Comparison of ENCODE assay signal across 8 cellular contexts in genomic region chr1:204409111-204409510, GRCh38. TPM values are rescaled to one million over a fixed set of nuclear protein-coding genes. Genes with fewer than 3 reads are reported as not detected.
A peak's percentile ranks its signal among the peaks of the same experiment; 100 is the strongest.
DNase-seq lines count a peak whose midpoint lies in the region; ATAC-seq and TF ChIP-seq lines count a peak whose summit lies in the region.

No MANE protein-coding gene starts in this region.

- peaks cover 0 to 23% of the 10 kb centered on the region in 2 experiments; a peak in 2 of 4 replicates for H3K79me1 ChIP-seq in IMR-90 (ENCODE audit: low read depth in 1 of 2, low read length in 2 of 2)

- H3K9me3 ChIP-seq in IMR-90 (ENCODE audit: control insufficient read depth, insufficient read depth, low read length) = no peaks in the 10 kb centered on the region
- H3K9me3 ChIP-seq in breast epithelium = no peaks in the 10 kb centered on the region

- H2BK5ac ChIP-seq in IMR-90 (ENCODE audit: low read depth, low read length, poor library complexity, severe bottlenecking) = no peak overlapping the region

- H3K4me2 ChIP-seq in IMR-90 (ENCODE audit: low read depth, low read length) = peak overlapping the region; percentile 94

- dilution Hi-C loops in IMR-90 (cut with HindIII; ENCODE audit: low sequenced_read_pairs, unreplicated experiment) = no loop called here

- peaks cover 38% of the 10 kb centered on the region for H3K4me1 Mint-ChIP-seq in mesothelial cell of epicardium

- H3K27me3 Mint-ChIP-seq in mesothelial cell of epicardium (ENCODE audit: low read depth) = no peaks in the 10 kb centered on the region

- no TSS peak for BruUV-seq in IMR-90 (replicated peaks; lab: Mats Ljungman, UMichigan)

- intact Hi-C loops in IMR-90 (cut with micrococcal nuclease) (loop anchor here (1.0 kb wide), 1 partner anchor 94 kb away; no protein-coding TSS in a partner anchor), breast epithelium (cut with DNase I; ENCODE audit: low total_unique reads) (no loop called here)

- H3K9ac ChIP-seq in IMR-90 (ENCODE audit: low read depth, low read length) = peak overlapping the region; percentile 98

- peaks cover 72% of the 10 kb centered on the region for H4K20me1 ChIP-seq in IMR-90 (ENCODE audit: insufficient read depth, low read length)

- peak overlapping the region; percentile 71 for H3K14ac ChIP-seq in IMR-90 (replicated peaks; ENCODE audit: low read depth, low read length)

- POLR2A ChIA-PET in AG04449 (lab: Yijun Ruan, JAX) (no interaction called here), IMR-90 (lab: Charles Lee; ENCODE audit: unreplicated experiment) (no interaction called here)

- no peak overlapping the region for H4K8ac ChIP-seq in IMR-90 (ENCODE audit: low read depth in 2 of 2, low read length in 2 of 2)

- H2BK120ac ChIP-seq in IMR-90 (ENCODE audit: low read depth, low read length) = no peak overlapping the region

- H3K23ac ChIP-seq in IMR-90 (ENCODE audit: low read depth, low read length) = peak overlapping the region; percentile 91

- no peak overlapping the region for H2BK20ac ChIP-seq in IMR-90 (ENCODE audit: low read depth, low read length)

- H3K27me3 ChIP-seq in IMR-90 (ENCODE audit: control insufficient read depth, insufficient read depth, low read length) (no peaks in the 10 kb centered on the region), breast epithelium (no peaks in the 10 kb centered on the region)

- H3K27ac Mint-ChIP-seq in mesothelial cell of epicardium = peak overlapping the region; percentile 100

- no peak overlapping the region for H2AK9ac ChIP-seq in IMR-90 (replicated peaks; ENCODE audit: low read depth, low read length, poor library complexity)

- H3K9me3 Mint-ChIP-seq in mesothelial cell of epicardium = no peaks in the 10 kb centered on the region

- peaks cover 7% of the 10 kb centered on the region for H3K36me3 ChIP-seq in IMR-90 (ENCODE audit: control insufficient read depth, insufficient read depth, low read length)
- H3K36me3 ChIP-seq in breast epithelium = peaks cover under 1% of the 10 kb centered on the region

- ATAC-seq in IMR-90 (ENCODE audit: low read depth) (no peak), GM18505 (IDR thresholded peaks at IDR 0.05; ENCODE audit: unreplicated experiment) (no peak), HG02571 (IDR thresholded peaks at IDR 0.05; ENCODE audit: unreplicated experiment) (no peak)

- no peak overlapping the region for H3K18ac ChIP-seq in IMR-90 (ENCODE audit: low read depth, low read length)

- H3K4me1 ChIP-seq in IMR-90 (ENCODE audit: control insufficient read depth, insufficient read depth, low read length) = no peaks in the 10 kb centered on the region
- H3K4me1 ChIP-seq in breast epithelium = no peaks in the 10 kb centered on the region

- 0 out of 2 replicates have a peak overlapping the region, but pooled peaks have one; percentile 48 for H3K56ac ChIP-seq in IMR-90 (ENCODE audit: extremely low read depth, insufficient read depth, low read length)

- no peak overlapping the region for H4K91ac ChIP-seq in IMR-90 (ENCODE audit: insufficient read depth, low read depth, low read length)

- no peak for TF ChIP-seq RAD21 in IMR-90 (IDR thresholded peaks at IDR 0.05; ENCODE audit: low read length)

- no peak overlapping the region for H2AK5ac ChIP-seq in IMR-90 (ENCODE audit: low read depth, low read length)

- H3K9me1 ChIP-seq in IMR-90 (ENCODE audit: insufficient read depth, low read length) = no peaks in the 10 kb centered on the region

- CTCF ChIA-PET in AG04449 (lab: Yijun Ruan, JAX) (interaction anchor here (1.3 to 4.9 kb wide), 8 partner anchors 8 to 202 kb away, joined by 4 to 111 read pairs (median 10); partner anchors contain the start of gene PIK3C2B), IMR-90 (lab: Yijun Ruan, JAX) (no interaction called here)

- no peak for DNase-seq in AG04449 (ENCODE audit: low read depth, low spot score)
- DNase-seq in IMR-90 = no peak
- DNase-seq in breast epithelium (ENCODE audit: low spot score in 2 of 2) = no peak
- no peak for DNase-seq in mesothelial cell of epicardium (ENCODE audit: low spot score in 2 of 2, unreplicated experiment in 2 of 2)
- no peak for DNase-seq in HuH-7.5 (ENCODE audit: low spot score)
- no peak for DNase-seq in activated gamma-delta T cell treated with Interleukin-2 at 50 U/mL for 16 hours

- TF ChIP-seq POLR2A in IMR-90 (IDR thresholded peaks at IDR 0.05; ENCODE audit: low read depth, low read length) (no peak; the same call in 1 of the 2 replicates), breast epithelium (IDR thresholded peaks at IDR 0.05) (no peak), GM18505 (IDR thresholded peaks at IDR 0.05; ENCODE audit: borderline replicate concordance, extremely low read depth, insufficient read depth, insufficient read length) (no peak)

- H3K36me3 Mint-ChIP-seq in mesothelial cell of epicardium = no peaks in the 10 kb centered on the region

- in situ Hi-C loops in IMR-90 (cut with MboI; ENCODE audit: low sequenced_read_pairs) = no loop called here

- no peak overlapping the region for H2BK15ac ChIP-seq in IMR-90 (ENCODE audit: low read depth, low read length)

- WGBS in IMR-90 (ENCODE audit: extremely low coverage in 2 of 2, insufficient read length in 1 of 2), 2 experiments = no CpG with 5 or more reads among the region's 3 CpGs

- H3K4me3 Mint-ChIP-seq in mesothelial cell of epicardium = peak overlapping the region; percentile 100

- H2AFZ ChIP-seq in IMR-90 (replicated peaks; ENCODE audit: low read length, poor library complexity) = no peak overlapping the region

- no peak overlapping the region for H4K5ac ChIP-seq in IMR-90 (ENCODE audit: low read depth, low read length)

- peak overlapping the region; percentile 35; the same call in 1 of the 2 replicates for H3K27ac ChIP-seq in IMR-90 (ENCODE audit: insufficient read depth, low read length)
- peak overlapping the region; percentile 99 to 100 for H3K27ac ChIP-seq in breast epithelium

- H3K4me3 ChIP-seq in AG04449 (ENCODE audit: low read depth, low read length) = peak overlapping the region; percentile 73
- H3K4me3 ChIP-seq in IMR-90 (ENCODE audit: insufficient read depth, low read depth, low read length) = peak overlapping the region; percentile 85
- peak overlapping the region; percentile 95 to 99 (median 95) for H3K4me3 ChIP-seq in breast epithelium

- H3K4ac ChIP-seq in IMR-90 (ENCODE audit: low read depth, low read length) = no peak overlapping the region

- TF ChIP-seq CTCF in AG04449 (IDR thresholded peaks at IDR 0.05; ENCODE audit: insufficient read depth, low read length, missing control alignments) (no peak), IMR-90 (conservative IDR thresholded peaks at IDR 0.05; ENCODE audit: low read depth, low read length) (no peak), breast epithelium (IDR thresholded peaks at IDR 0.05) (no peak), mesothelial cell of epicardium (IDR thresholded peaks at IDR 0.05; ENCODE audit: unreplicated experiment) (no peak)

TF ChIP-seq in IMR-90, 13 proteins besides CTCF, POLR2A, EP300 and RAD21:
- TF ChIP-seq CHD1 (IDR thresholded peaks at IDR 0.05; ENCODE audit: low read depth, low read length) (peak; percentile 13; the same call in 1 of the 2 replicates), ELK1 (IDR thresholded peaks at IDR 0.05; ENCODE audit: borderline replicate concordance, low read depth, low read length) (no peak), MAFK (IDR thresholded peaks at IDR 0.05; ENCODE audit: low read depth, low read length) (no peak), MAZ (IDR thresholded peaks at IDR 0.05; ENCODE audit: borderline replicate concordance, low read depth, low read length) (0 out of 2 replicates have a peak, but pooled peaks have one; percentile 17), CEBPB (IDR thresholded peaks at IDR 0.05; ENCODE audit: low read depth, low read length) (no peak)

RNA-seq across cellular contexts. Expression of gene PPP1R15B, which starts 2.5 kb away (rescaled TPM):
- total RNA-seq in IMR-90 (2012; rRNA removed) = 14.9 and 20.3 TPM in 2 replicates
- 14.4 and 15.0 TPM in 2 replicates for polyA plus RNA-seq in IMR-90 (2012; rRNA removed)
- polyA plus RNA-seq in IMR-90 (2012; cell fraction: cytosol; rRNA removed) = 8.7 and 10.7 TPM in 2 replicates
- polyA plus RNA-seq in IMR-90 (2012; cell fraction: nucleus; rRNA removed; ENCODE audit: low replicate concordance) = 6.9 and 17.1 TPM in 2 replicates
- 10 to 100 TPM; 47.5 to 91.6 (median 53.3) TPM for total RNA-seq in breast epithelium
- 56.2 to 57.5 TPM (median 57.5 TPM) in 3 replicates for total RNA-seq in mesothelial cell of epicardium

RNA-seq across cellular contexts. Expression of gene PLEKHA6, which starts 49.4 kb away (rescaled TPM):
- total RNA-seq in IMR-90 (2012; rRNA removed) (5.0 and 8.2 TPM in 2 replicates), breast epithelium (10 to 100 TPM in 2 of 3 donors, 1 to 10 TPM in 1; 1.4 to 34.0 (median 17.7) TPM), mesothelial cell of epicardium (29.7 to 34.0 TPM (median 32.2 TPM) in 3 replicates)
- polyA plus RNA-seq in IMR-90 (2012; rRNA removed) = 19.9 and 20.6 TPM in 2 replicates
- polyA plus RNA-seq in IMR-90 (2012; cell fraction: cytosol; rRNA removed) = 10.7 and 13.6 TPM in 2 replicates
- 59.8 and 70.3 TPM in 2 replicates for polyA plus RNA-seq in IMR-90 (2012; cell fraction: nucleus; rRNA removed; ENCODE audit: low replicate concordance)
